1 cellular context compared by ENCODE assay signal in genomic region chr6:77463881-77464867, GRCh38.
TF ChIP-seq lines count a peak whose summit lies in the region.

No MANE protein-coding gene starts in this region.

TF ChIP-seq in HEK293, 187 proteins besides CTCF, POLR2A, EP300 and RAD21 (continued from another document and continues in another):
- TF ChIP-seq, protein P1, sequence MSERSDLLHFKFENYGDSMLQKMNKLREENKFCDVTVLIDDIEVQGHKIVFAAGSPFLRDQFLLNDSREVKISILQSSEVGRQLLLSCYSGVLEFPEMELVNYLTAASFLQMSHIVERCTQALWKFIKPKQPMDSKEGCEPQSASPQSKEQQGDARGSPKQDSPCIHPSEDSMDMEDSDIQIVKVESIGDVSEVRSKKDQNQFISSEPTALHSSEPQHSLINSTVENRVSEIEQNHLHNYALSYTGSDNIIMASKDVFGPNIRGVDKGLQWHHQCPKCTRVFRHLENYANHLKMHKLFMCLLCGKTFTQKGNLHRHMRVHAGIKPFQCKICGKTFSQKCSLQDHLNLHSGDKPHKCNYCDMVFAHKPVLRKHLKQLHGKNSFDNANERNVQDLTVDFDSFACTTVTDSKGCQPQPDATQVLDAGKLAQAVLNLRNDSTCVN (tag by site-specific recombination; optimal IDR thresholded peaks at IDR 0.05): peak; percentile 82
- TF ChIP-seq ZNF843 (tag by site-specific recombination; IDR thresholded peaks at IDR 0.05) (no peak), ZNF174 (tag by site-specific recombination; IDR thresholded peaks at IDR 0.05) (no peak), HOXA7 (CRISPR knock-in tag; IDR thresholded peaks at IDR 0.05; ENCODE audit: borderline replicate concordance) (no peak), SETDB1 (IDR thresholded peaks at IDR 0.05; ENCODE audit: insufficient read length, low read length) (no peak), ZNF202 (tag by site-specific recombination; IDR thresholded peaks at IDR 0.05; ENCODE audit: borderline replicate concordance) (no peak), TRIM28 (IDR thresholded peaks at IDR 0.05; ENCODE audit: borderline replicate concordance, low read length) (no peak), ZNF10 (tag by site-specific recombination; IDR thresholded peaks at IDR 0.05) (no peak), ZNF433 (tag by site-specific recombination; IDR thresholded peaks at IDR 0.05; ENCODE audit: low read depth) (no peak), ZNF558 (tag by site-specific recombination; IDR thresholded peaks at IDR 0.05) (no peak), ZNF302 (tag by site-specific recombination; IDR thresholded peaks at IDR 0.05; ENCODE audit: low read depth) (no peak), ZNF610 (tag by site-specific recombination; IDR thresholded peaks at IDR 0.05; ENCODE audit: borderline replicate concordance) (peak; percentile 64; the same call in 1 of the 2 replicates), ZNF426 (tag by site-specific recombination; IDR thresholded peaks at IDR 0.05) (no peak), BCL6B (tag by site-specific recombination; IDR thresholded peaks at IDR 0.05) (no peak), ZNF473 (tag by site-specific recombination; IDR thresholded peaks at IDR 0.05) (no peak), ZIC2 (tag by site-specific recombination; IDR thresholded peaks at IDR 0.05) (no peak; the same call in 1 of the 2 replicates), ZNF132 (tag by site-specific recombination; IDR thresholded peaks at IDR 0.05; ENCODE audit: borderline replicate concordance) (no peak), KLF16 (tag by site-specific recombination; IDR thresholded peaks at IDR 0.05) (peak; percentile 49; the same call in 1 of the 2 replicates), ZNF423 (tag by site-specific recombination; IDR thresholded peaks at IDR 0.05) (peak; percentile 74), INSM2 (tag by site-specific recombination; IDR thresholded peaks at IDR 0.05) (no peak), HOXC10 (CRISPR knock-in tag; IDR thresholded peaks at IDR 0.05) (no peak), SALL2 (tag by site-specific recombination; IDR thresholded peaks at IDR 0.05; ENCODE audit: borderline replicate concordance) (no peak), ZNF549 (tag by site-specific recombination; IDR thresholded peaks at IDR 0.05) (no peak), ZNF24 (tag by site-specific recombination; IDR thresholded peaks at IDR 0.05) (no peak), ZNF623 (tag by site-specific recombination; IDR thresholded peaks at IDR 0.05) (no peak), ZNF768 (tag by site-specific recombination; IDR thresholded peaks at IDR 0.05) (no peak), KLF7 (tag by site-specific recombination; IDR thresholded peaks at IDR 0.05; ENCODE audit: borderline replicate concordance) (no peak), EGR2 (tag by site-specific recombination; IDR thresholded peaks at IDR 0.05; ENCODE audit: low read depth) (no peak), ZNF324 (tag by site-specific recombination; IDR thresholded peaks at IDR 0.05) (no peak), SP3 (tag by site-specific recombination; IDR thresholded peaks at IDR 0.05) (peak; percentile 62), ZNF501 (tag by site-specific recombination; IDR thresholded peaks at IDR 0.05) (no peak), ZNF133 (tag by site-specific recombination; IDR thresholded peaks at IDR 0.05) (no peak), ZNF701 (tag by site-specific recombination; IDR thresholded peaks at IDR 0.05) (no peak), SCRT1 (tag by site-specific recombination; IDR thresholded peaks at IDR 0.05; ENCODE audit: borderline replicate concordance) (no peak), HOXD13 (CRISPR knock-in tag; IDR thresholded peaks at IDR 0.05; ENCODE audit: borderline replicate concordance) (no peak), ZBTB21 (tag by site-specific recombination; IDR thresholded peaks at IDR 0.05) (peak; percentile 29; the same call in 1 of the 2 replicates), ZNF175 (tag by site-specific recombination; IDR thresholded peaks at IDR 0.05) (no peak), GLIS2 (tag by site-specific recombination; IDR thresholded peaks at IDR 0.05) (peak; percentile 45; the same call in 1 of the 2 replicates), ZNF791 (tag by site-specific recombination; IDR thresholded peaks at IDR 0.05) (no peak), ZNF76 (tag by site-specific recombination; IDR thresholded peaks at IDR 0.05; ENCODE audit: borderline replicate concordance, low read depth) (peak; percentile 50; the same call in 1 of the 2 replicates), ZNF146 (tag by site-specific recombination; IDR thresholded peaks at IDR 0.05) (no peak), ZNF530 (tag by site-specific recombination; IDR thresholded peaks at IDR 0.05; ENCODE audit: low read depth) (no peak), ZNF221 (tag by site-specific recombination; IDR thresholded peaks at IDR 0.05; ENCODE audit: borderline replicate concordance) (no peak), ZNF169 (tag by site-specific recombination; IDR thresholded peaks at IDR 0.05) (no peak), IKZF3 (tag by site-specific recombination; IDR thresholded peaks at IDR 0.05) (peak; percentile 67), ZNF513 (tag by site-specific recombination; IDR thresholded peaks at IDR 0.05) (no peak), GLI2 (tag by site-specific recombination; IDR thresholded peaks at IDR 0.05; ENCODE audit: borderline replicate concordance, low read depth) (no peak), ZNF777 (tag by site-specific recombination; IDR thresholded peaks at IDR 0.05; ENCODE audit: borderline replicate concordance) (peak; percentile 36; the same call in 1 of the 2 replicates), ZNF600 (tag by site-specific recombination; IDR thresholded peaks at IDR 0.05) (peak; percentile 82), ZNF366 (tag by site-specific recombination; conservative IDR thresholded peaks at IDR 0.05) (no peak), ZNF19 (tag by site-specific recombination; IDR thresholded peaks at IDR 0.05; ENCODE audit: low read depth) (no peak), WT1 (tag by site-specific recombination; IDR thresholded peaks at IDR 0.05) (no peak)
- TF ChIP-seq, protein P2, sequence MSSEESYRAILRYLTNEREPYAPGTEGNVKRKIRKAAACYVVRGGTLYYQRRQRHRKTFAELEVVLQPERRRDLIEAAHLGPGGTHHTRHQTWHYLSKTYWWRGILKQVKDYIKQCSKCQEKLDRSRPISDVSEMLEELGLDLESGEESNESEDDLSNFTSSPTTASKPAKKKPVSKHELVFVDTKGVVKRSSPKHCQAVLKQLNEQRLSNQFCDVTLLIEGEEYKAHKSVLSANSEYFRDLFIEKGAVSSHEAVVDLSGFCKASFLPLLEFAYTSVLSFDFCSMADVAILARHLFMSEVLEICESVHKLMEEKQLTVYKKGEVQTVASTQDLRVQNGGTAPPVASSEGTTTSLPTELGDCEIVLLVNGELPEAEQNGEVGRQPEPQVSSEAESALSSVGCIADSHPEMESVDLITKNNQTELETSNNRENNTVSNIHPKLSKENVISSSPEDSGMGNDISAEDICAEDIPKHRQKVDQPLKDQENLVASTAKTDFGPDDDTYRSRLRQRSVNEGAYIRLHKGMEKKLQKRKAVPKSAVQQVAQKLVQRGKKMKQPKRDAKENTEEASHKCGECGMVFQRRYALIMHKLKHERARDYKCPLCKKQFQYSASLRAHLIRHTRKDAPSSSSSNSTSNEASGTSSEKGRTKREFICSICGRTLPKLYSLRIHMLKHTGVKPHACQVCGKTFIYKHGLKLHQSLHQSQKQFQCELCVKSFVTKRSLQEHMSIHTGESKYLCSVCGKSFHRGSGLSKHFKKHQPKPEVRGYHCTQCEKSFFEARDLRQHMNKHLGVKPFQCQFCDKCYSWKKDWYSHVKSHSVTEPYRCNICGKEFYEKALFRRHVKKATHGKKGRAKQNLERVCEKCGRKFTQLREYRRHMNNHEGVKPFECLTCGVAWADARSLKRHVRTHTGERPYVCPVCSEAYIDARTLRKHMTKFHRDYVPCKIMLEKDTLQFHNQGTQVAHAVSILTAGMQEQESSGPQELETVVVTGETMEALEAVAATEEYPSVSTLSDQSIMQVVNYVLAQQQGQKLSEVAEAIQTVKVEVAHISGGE (tag by site-specific recombination; conservative IDR thresholded peaks at IDR 0.05; ENCODE audit: low read depth): peak; percentile 39
- TF ChIP-seq, protein P3, sequence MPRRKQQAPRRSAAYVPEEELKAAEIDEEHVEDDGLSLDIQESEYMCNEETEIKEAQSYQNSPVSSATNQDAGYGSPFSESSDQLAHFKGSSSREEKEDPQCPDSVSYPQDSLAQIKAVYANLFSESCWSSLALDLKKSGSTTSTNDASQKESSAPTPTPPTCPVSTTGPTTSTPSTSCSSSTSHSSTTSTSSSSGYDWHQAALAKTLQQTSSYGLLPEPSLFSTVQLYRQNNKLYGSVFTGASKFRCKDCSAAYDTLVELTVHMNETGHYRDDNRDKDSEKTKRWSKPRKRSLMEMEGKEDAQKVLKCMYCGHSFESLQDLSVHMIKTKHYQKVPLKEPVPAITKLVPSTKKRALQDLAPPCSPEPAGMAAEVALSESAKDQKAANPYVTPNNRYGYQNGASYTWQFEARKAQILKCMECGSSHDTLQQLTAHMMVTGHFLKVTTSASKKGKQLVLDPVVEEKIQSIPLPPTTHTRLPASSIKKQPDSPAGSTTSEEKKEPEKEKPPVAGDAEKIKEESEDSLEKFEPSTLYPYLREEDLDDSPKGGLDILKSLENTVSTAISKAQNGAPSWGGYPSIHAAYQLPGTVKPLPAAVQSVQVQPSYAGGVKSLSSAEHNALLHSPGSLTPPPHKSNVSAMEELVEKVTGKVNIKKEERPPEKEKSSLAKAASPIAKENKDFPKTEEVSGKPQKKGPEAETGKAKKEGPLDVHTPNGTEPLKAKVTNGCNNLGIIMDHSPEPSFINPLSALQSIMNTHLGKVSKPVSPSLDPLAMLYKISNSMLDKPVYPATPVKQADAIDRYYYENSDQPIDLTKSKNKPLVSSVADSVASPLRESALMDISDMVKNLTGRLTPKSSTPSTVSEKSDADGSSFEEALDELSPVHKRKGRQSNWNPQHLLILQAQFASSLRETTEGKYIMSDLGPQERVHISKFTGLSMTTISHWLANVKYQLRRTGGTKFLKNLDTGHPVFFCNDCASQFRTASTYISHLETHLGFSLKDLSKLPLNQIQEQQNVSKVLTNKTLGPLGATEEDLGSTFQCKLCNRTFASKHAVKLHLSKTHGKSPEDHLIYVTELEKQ (tag by site-specific recombination; IDR thresholded peaks at IDR 0.05; ENCODE audit: borderline replicate concordance): no peak
- TF ChIP-seq, protein P4, sequence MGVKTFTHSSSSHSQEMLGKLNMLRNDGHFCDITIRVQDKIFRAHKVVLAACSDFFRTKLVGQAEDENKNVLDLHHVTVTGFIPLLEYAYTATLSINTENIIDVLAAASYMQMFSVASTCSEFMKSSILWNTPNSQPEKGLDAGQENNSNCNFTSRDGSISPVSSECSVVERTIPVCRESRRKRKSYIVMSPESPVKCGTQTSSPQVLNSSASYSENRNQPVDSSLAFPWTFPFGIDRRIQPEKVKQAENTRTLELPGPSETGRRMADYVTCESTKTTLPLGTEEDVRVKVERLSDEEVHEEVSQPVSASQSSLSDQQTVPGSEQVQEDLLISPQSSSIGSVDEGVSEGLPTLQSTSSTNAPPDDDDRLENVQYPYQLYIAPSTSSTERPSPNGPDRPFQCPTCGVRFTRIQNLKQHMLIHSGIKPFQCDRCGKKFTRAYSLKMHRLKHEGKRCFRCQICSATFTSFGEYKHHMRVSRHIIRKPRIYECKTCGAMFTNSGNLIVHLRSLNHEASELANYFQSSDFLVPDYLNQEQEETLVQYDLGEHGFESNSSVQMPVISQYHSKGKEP (tag by site-specific recombination; IDR thresholded peaks at IDR 0.05): no peak
- TF ChIP-seq, protein P5, sequence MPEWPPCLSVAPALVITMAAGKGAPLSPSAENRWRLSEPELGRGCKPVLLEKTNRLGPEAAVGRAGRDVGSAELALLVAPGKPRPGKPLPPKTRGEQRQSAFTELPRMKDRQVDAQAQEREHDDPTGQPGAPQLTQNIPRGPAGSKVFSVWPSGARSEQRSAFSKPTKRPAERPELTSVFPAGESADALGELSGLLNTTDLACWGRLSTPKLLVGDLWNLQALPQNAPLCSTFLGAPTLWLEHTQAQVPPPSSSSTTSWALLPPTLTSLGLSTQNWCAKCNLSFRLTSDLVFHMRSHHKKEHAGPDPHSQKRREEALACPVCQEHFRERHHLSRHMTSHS (tag by site-specific recombination; IDR thresholded peaks at IDR 0.05): no peak
